ENCODE assay signal across 9 cellular contexts in the genomic region with DNA sequence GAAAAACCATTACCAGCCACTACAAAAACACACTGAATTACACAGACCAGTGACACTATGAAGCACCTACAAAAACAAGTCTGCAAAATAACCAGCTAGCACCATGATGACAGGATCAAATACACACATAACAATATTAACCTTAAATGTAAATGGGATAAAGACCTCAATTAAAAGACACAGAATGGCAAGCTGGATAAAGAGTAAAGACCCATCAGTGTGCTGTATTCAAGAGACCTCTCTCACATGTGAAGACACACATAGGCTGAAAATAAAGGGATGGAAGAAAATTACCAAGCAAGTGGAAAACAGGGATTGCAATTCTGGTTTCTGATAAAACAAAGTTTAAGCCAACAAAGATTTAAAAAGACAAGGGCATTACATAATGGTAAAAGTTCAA.
"Had no signal": no experiment of that assay in that cellular context is flagged by ENCODE, and none has a peak within 500 bp of the region (broad histone marks: within the 10 kb centered on the region; RNA-seq: fewer than 3 reads in every experiment).

No MANE protein-coding gene starts in this region.

- H3K27ac ChIP-seq: VCaP, WERI-Rb-1 had no signal

- ATAC-seq: activated CD4-positive, alpha-beta T cell treated with anti-CD3 and anti-CD28 coated beads for 36 hours; activated CD4-positive, CD25-positive, alpha-beta regulatory T cell treated with anti-CD3 and anti-CD28 coated beads, Interleukin-2, amount 50 U/mL, for 24 hours; activated CD8-positive, alpha-beta memory T cell treated with anti-CD3 and anti-CD28 coated beads, Interleukin-2, amount 10 ng/mL, durations not matched to agents 7 days and 5 days; activated CD8-positive, alpha-beta T cell treated with anti-CD3 and anti-CD28 coated beads for 36 hours; activated CD8-positive, alpha-beta T cell treated with anti-CD3 and anti-CD28 coated beads, Interleukin-2, amount 10 ng/mL, durations not matched to agents 7 days and 5 days; T-helper 17 cell; WTC11 had no signal

- H3K36me3 ChIP-seq: WERI-Rb-1 had no signal
